In the genomic region with DNA sequence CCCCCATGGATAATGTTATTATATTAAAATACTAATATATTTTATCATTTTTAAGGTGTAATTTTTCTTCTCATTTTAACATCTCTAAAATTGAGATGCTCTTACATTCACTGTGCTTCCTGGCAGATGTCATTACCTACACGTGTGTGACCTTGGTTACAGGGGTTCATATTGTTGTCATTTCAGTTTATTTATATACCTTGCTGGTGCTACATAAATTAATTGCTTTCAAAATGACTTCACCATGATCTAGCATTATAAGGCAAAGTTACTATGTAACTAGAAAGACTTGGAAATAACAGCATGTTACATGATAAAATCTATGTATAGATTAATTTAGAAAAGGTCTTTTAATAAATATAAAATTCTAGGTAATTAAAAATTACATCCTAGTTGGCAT, we compare ENCODE assay signal across 33 cellular contexts.
DNase-seq lines count a peak whose midpoint lies in the region; ATAC-seq and TF ChIP-seq lines count a peak whose summit lies in the region.
"Had no signal": no experiment of that assay in that cellular context is flagged by ENCODE, and none has a peak within 500 bp of the region (broad histone marks: within the 10 kb centered on the region; RNA-seq: fewer than 3 reads in every experiment).

No MANE protein-coding gene starts in this region.

- no peak overlapping the region for H3K4me3 Mint-ChIP-seq in activated T-helper 1 cell treated with anti-CD3 and anti-CD28 coated beads, Interleukin-12 subunit alpha, Interleukin-12 subunit beta, Interleukin-2, Interleukin-4 antibody, amounts not matched to agents 30 ng/mL and 10 ng/mL and 1 ng/mL, durations not matched to agents 14 hours and 24 hours and 36 hours
- H3K4me3 Mint-ChIP-seq: activated CD4-positive, alpha-beta memory T cell treated with anti-CD3 and anti-CD28 coated beads, Interleukin-2, amount 10 ng/mL, durations not matched to agents 7 days and 5 days; activated naive CD8-positive, alpha-beta T cell; CD8-positive, alpha-beta T cell; neural crest cell; T-helper 1 cell treated with Interleukin-12 subunit alpha and Interleukin-12 subunit beta and Interleukin-4 antibody, amounts not matched to agents 30 μg/mL and 1 μg/mL, for 36 hours had no signal

- no peak for TF ChIP-seq CTCF in GM12865 (IDR thresholded peaks at IDR 0.05; ENCODE audit: insufficient read depth, low read depth, low read length, missing control alignments)
- no peak for TF ChIP-seq CTCF in BE2C (IDR thresholded peaks at IDR 0.05; ENCODE audit: low read depth, low read length)

- no peaks in the 10 kb centered on the region for H3K36me3 Mint-ChIP-seq in activated T-helper 1 cell treated with anti-CD3 and anti-CD28 coated beads, Interleukin-12 subunit alpha, Interleukin-12 subunit beta, Interleukin-2, Interleukin-4 antibody, amounts not matched to agents 30 ng/mL and 10 ng/mL and 1 ng/mL, durations not matched to agents 14 hours and 24 hours and 36 hours (ENCODE audit: low read depth)
- H3K36me3 Mint-ChIP-seq: activated naive CD8-positive, alpha-beta T cell; CD8-positive, alpha-beta T cell had no signal

- peak; percentile 54 for ATAC-seq in GM18870 (IDR thresholded peaks at IDR 0.05; ENCODE audit: unreplicated experiment)
- peak; percentile 43 for ATAC-seq in HG02678 (IDR thresholded peaks at IDR 0.05; ENCODE audit: unreplicated experiment)
- ATAC-seq in HG03432 (IDR thresholded peaks at IDR 0.05; ENCODE audit: unreplicated experiment), result peak; percentile 65
- ATAC-seq in HG02763 (IDR thresholded peaks at IDR 0.05; ENCODE audit: unreplicated experiment), result no peak
- ATAC-seq in HG02642 (IDR thresholded peaks at IDR 0.05; ENCODE audit: poor library complexity, unreplicated experiment), result no peak
- ATAC-seq: CD8-positive, alpha-beta T cell; esophagus mucosa; K562; PC-3; right cardiac atrium had no signal

- H3K9me3 ChIP-seq in BE2C, result no peaks in the 10 kb centered on the region
- H3K9me3 ChIP-seq: SK-N-SH, spleen had no signal

- intact Hi-C loops in activated T-helper 1 cell treated with anti-CD3 and anti-CD28 coated beads, Interleukin-12 subunit alpha, Interleukin-12 subunit beta, Interleukin-2, Interleukin-4 antibody, amounts not matched to agents 30 ng/mL and 10 ng/mL and 1 ng/mL, durations not matched to agents 14 hours and 24 hours and 36 hours (cut with micrococcal nuclease), result no loop called here

- H3K27me3 ChIP-seq in BE2C, result no peaks in the 10 kb centered on the region
- H3K27me3 ChIP-seq: spleen had no signal

- H3K4me3 ChIP-seq in GM12865 (ENCODE audit: low read depth, low read length) (no peak overlapping the region), BE2C (ENCODE audit: low read depth, low read length) (no peak overlapping the region)
- H3K4me3 ChIP-seq: K562, spleen had no signal

- DNase-seq in GM12865 (ENCODE audit: low read depth), result peak; percentile 65
- no peak for DNase-seq in BE2C
- no peak for DNase-seq in activated T-helper 1 cell treated with anti-CD3 and anti-CD28 coated beads, Interleukin-12 subunit alpha, Interleukin-12 subunit beta, Interleukin-2, Interleukin-4 antibody, amounts not matched to agents 30 ng/mL and 10 ng/mL and 1 ng/mL, durations not matched to agents 14 hours and 24 hours and 36 hours (ENCODE audit: low spot score)
- DNase-seq: activated CD4-positive, alpha-beta memory T cell treated with anti-CD3 and anti-CD28 coated beads, Interleukin-2, amount 10 ng/mL, durations not matched to agents 7 days and 5 days; activated CD4-positive, alpha-beta T cell treated with anti-CD3 and anti-CD28 coated beads for 1 hour; activated CD8-positive, alpha-beta memory T cell treated with anti-CD3 and anti-CD28 coated beads, Interleukin-2, amount 50 U/mL, for 48 hours; aorta; caudate nucleus; CD8-positive, alpha-beta T cell; cortex of kidney; DMS 273 treated with DMSO at 0.1 percent for 48 hours; foreskin melanocyte; hippocampal formation; mesenchymal stem cell; NCI-H1105 treated with DMSO at 0.1 percent for 48 hours; NCI-H1930; NCI-H526; NK-92 treated with Interleukin-12 subunit alpha and Interleukin-12 subunit beta, amount 100 ng/mL, for 24 hours; PC-3; right cardiac atrium; SK-N-SH; spleen; trophoblast cell had no signal

- no peaks in the 10 kb centered on the region for H3K4me1 ChIP-seq in BE2C
- H3K4me1 ChIP-seq: spleen had no signal

- no peaks in the 10 kb centered on the region for H3K4me1 Mint-ChIP-seq in activated T-helper 1 cell treated with anti-CD3 and anti-CD28 coated beads, Interleukin-12 subunit alpha, Interleukin-12 subunit beta, Interleukin-2, Interleukin-4 antibody, amounts not matched to agents 30 ng/mL and 10 ng/mL and 1 ng/mL, durations not matched to agents 14 hours and 24 hours and 36 hours (ENCODE audit: low read depth)
- H3K4me1 Mint-ChIP-seq: activated CD4-positive, alpha-beta memory T cell treated with anti-CD3 and anti-CD28 coated beads, Interleukin-2, amount 10 ng/mL, durations not matched to agents 7 days and 5 days; neural crest cell had no signal

- H3K36me3 ChIP-seq in BE2C, result peaks cover 26% of the 10 kb centered on the region
- H3K36me3 ChIP-seq: spleen had no signal

- peaks cover 5% of the 10 kb centered on the region for H3K27me3 Mint-ChIP-seq in activated T-helper 1 cell treated with anti-CD3 and anti-CD28 coated beads, Interleukin-12 subunit alpha, Interleukin-12 subunit beta, Interleukin-2, Interleukin-4 antibody, amounts not matched to agents 30 ng/mL and 10 ng/mL and 1 ng/mL, durations not matched to agents 14 hours and 24 hours and 36 hours (ENCODE audit: insufficient read depth)
- H3K27me3 Mint-ChIP-seq: activated CD4-positive, alpha-beta memory T cell treated with anti-CD3 and anti-CD28 coated beads, Interleukin-2, amount 10 ng/mL, durations not matched to agents 7 days and 5 days had no signal

- no peak overlapping the region for H3K27ac Mint-ChIP-seq in activated T-helper 1 cell treated with anti-CD3 and anti-CD28 coated beads, Interleukin-12 subunit alpha, Interleukin-12 subunit beta, Interleukin-2, Interleukin-4 antibody, amounts not matched to agents 30 ng/mL and 10 ng/mL and 1 ng/mL, durations not matched to agents 14 hours and 24 hours and 36 hours
- H3K27ac Mint-ChIP-seq: activated CD4-positive, alpha-beta memory T cell treated with anti-CD3 and anti-CD28 coated beads, Interleukin-2, amount 10 ng/mL, durations not matched to agents 7 days and 5 days; activated naive CD8-positive, alpha-beta T cell; CD8-positive, alpha-beta T cell; T-helper 1 cell treated with Interleukin-12 subunit alpha and Interleukin-12 subunit beta and Interleukin-4 antibody, amounts not matched to agents 30 μg/mL and 1 μg/mL, for 36 hours had no signal

- H3K9me3 Mint-ChIP-seq in activated T-helper 1 cell treated with anti-CD3 and anti-CD28 coated beads, Interleukin-12 subunit alpha, Interleukin-12 subunit beta, Interleukin-2, Interleukin-4 antibody, amounts not matched to agents 30 ng/mL and 10 ng/mL and 1 ng/mL, durations not matched to agents 14 hours and 24 hours and 36 hours, result no peaks in the 10 kb centered on the region
- H3K9me3 Mint-ChIP-seq: activated CD4-positive, alpha-beta memory T cell treated with anti-CD3 and anti-CD28 coated beads, Interleukin-2, amount 10 ng/mL, durations not matched to agents 7 days and 5 days; CD8-positive, alpha-beta T cell; T-helper 1 cell treated with Interleukin-12 subunit alpha and Interleukin-12 subunit beta and Interleukin-4 antibody, amounts not matched to agents 30 μg/mL and 1 μg/mL, for 36 hours had no signal

Comparison
In these comparisons a context has a peak if more than half of its experiments do, and no peak if none do; other contexts are left out.
1. ATAC-seq: peak in GM18870 (single experiment), HG02678 (single experiment) and HG03432 (single experiment); none in HG02763 (single experiment) and HG02642 (single experiment).